Comparison of ENCODE assay signal across 1 cellular context in genomic region chr13:98105929-98106336, GRCh38.
TF ChIP-seq lines count a peak whose summit lies in the region.

No MANE protein-coding gene starts in this region.

TF ChIP-seq in HepG2, 621 proteins besides CTCF, POLR2A, EP300 and RAD21 (continued from another document and continues in another):
- TF ChIP-seq, protein P1, sequence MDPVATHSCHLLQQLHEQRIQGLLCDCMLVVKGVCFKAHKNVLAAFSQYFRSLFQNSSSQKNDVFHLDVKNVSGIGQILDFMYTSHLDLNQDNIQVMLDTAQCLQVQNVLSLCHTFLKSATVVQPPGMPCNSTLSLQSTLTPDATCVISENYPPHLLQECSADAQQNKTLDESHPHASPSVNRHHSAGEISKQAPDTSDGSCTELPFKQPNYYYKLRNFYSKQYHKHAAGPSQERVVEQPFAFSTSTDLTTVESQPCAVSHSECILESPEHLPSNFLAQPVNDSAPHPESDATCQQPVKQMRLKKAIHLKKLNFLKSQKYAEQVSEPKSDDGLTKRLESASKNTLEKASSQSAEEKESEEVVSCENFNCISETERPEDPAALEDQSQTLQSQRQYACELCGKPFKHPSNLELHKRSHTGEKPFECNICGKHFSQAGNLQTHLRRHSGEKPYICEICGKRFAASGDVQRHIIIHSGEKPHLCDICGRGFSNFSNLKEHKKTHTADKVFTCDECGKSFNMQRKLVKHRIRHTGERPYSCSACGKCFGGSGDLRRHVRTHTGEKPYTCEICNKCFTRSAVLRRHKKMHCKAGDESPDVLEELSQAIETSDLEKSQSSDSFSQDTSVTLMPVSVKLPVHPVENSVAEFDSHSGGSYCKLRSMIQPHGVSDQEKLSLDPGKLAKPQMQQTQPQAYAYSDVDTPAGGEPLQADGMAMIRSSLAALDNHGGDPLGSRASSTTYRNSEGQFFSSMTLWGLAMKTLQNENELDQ (CRISPR knock-in tag; IDR thresholded peaks at IDR 0.05; ENCODE audit: borderline replicate concordance), result no peak
- no peak for TF ChIP-seq ASH2L (IDR thresholded peaks at IDR 0.05; ENCODE audit: insufficient read length, low read depth, low read length)
- peak; percentile 58; the same call in 1 of the 2 replicates for TF ChIP-seq DRAP1 (CRISPR knock-in tag; IDR thresholded peaks at IDR 0.05)
- TF ChIP-seq TCF12 (IDR thresholded peaks at IDR 0.05), result no peak
- no peak for TF ChIP-seq TCF12 (CRISPR knock-in tag; IDR thresholded peaks at IDR 0.05)
- peak; percentile 66 for TF ChIP-seq PAXIP1 (CRISPR knock-in tag; conservative IDR thresholded peaks at IDR 0.05)
- TF ChIP-seq PRMT3 (CRISPR knock-in tag; IDR thresholded peaks at IDR 0.05; ENCODE audit: borderline replicate concordance, low read depth), result no peak
- TF ChIP-seq, protein P2, sequence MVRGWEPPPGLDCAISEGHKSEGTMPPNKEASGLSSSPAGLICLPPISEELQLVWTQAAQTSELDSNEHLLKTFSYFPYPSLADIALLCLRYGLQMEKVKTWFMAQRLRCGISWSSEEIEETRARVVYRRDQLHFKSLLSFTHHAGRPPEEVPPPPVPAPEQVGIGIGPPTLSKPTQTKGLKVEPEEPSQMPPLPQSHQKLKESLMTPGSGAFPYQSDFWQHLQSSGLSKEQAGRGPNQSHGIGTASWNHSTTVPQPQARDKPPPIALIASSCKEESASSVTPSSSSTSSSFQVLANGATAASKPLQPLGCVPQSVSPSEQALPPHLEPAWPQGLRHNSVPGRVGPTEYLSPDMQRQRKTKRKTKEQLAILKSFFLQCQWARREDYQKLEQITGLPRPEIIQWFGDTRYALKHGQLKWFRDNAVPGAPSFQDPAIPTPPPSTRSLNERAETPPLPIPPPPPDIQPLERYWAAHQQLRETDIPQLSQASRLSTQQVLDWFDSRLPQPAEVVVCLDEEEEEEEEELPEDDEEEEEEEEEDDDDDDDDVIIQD (CRISPR knock-in tag; IDR thresholded peaks at IDR 0.05; ENCODE audit: low read depth), result no peak; the same call in 1 of the 2 replicates
- no peak for TF ChIP-seq YEATS4 (CRISPR knock-in tag; IDR thresholded peaks at IDR 0.05; ENCODE audit: borderline replicate concordance)
- no peak for TF ChIP-seq SOX13 (IDR thresholded peaks at IDR 0.05)
- peak in 1 of 2 experiments; percentile 62; a peak in 2 of 4 replicates for TF ChIP-seq SOX13 (CRISPR knock-in tag; conservative IDR thresholded peaks at IDR 0.05 in 1 of 2, IDR thresholded peaks at IDR 0.05 in 1 of 2)
- peak; percentile 73 for TF ChIP-seq TEAD3 (CRISPR knock-in tag; optimal IDR thresholded peaks at IDR 0.05; ENCODE audit: borderline replicate concordance)
- TF ChIP-seq SP5 (CRISPR knock-in tag; IDR thresholded peaks at IDR 0.05; ENCODE audit: borderline replicate concordance, low read depth), result peak; percentile 91
- no peak for TF ChIP-seq ZNF432 (CRISPR knock-in tag; IDR thresholded peaks at IDR 0.05; ENCODE audit: borderline replicate concordance)
- TF ChIP-seq RXRA (CRISPR knock-in tag; IDR thresholded peaks at IDR 0.05), result no peak
- TF ChIP-seq, protein P3, sequence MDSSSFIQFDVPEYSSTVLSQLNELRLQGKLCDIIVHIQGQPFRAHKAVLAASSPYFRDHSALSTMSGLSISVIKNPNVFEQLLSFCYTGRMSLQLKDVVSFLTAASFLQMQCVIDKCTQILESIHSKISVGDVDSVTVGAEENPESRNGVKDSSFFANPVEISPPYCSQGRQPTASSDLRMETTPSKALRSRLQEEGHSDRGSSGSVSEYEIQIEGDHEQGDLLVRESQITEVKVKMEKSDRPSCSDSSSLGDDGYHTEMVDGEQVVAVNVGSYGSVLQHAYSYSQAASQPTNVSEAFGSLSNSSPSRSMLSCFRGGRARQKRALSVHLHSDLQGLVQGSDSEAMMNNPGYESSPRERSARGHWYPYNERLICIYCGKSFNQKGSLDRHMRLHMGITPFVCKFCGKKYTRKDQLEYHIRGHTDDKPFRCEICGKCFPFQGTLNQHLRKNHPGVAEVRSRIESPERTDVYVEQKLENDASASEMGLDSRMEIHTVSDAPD (CRISPR knock-in tag; IDR thresholded peaks at IDR 0.05), result no peak
- 0 out of 2 replicates have a peak, but pooled peaks have one; percentile 35 for TF ChIP-seq ZBTB7B (CRISPR knock-in tag; IDR thresholded peaks at IDR 0.05)
- 0 out of 2 replicates have a peak, but pooled peaks have one; percentile 37 for TF ChIP-seq IRF2 (CRISPR knock-in tag; IDR thresholded peaks at IDR 0.05)
- TF ChIP-seq ZNF101 (CRISPR knock-in tag; IDR thresholded peaks at IDR 0.05; ENCODE audit: borderline replicate concordance, low read depth), result no peak
- TF ChIP-seq CENPT (CRISPR knock-in tag; IDR thresholded peaks at IDR 0.05; ENCODE audit: low read depth), result no peak
- peak; percentile 73 for TF ChIP-seq POLR2AphosphoS5 (IDR thresholded peaks at IDR 0.05; ENCODE audit: low read depth, low read length)
- no peak for TF ChIP-seq YY1 (IDR thresholded peaks at IDR 0.05; ENCODE audit: insufficient read depth, insufficient replicate concordance, low read depth, low read length)
- peak; percentile 84; the same call in 1 of the 2 replicates for TF ChIP-seq ELF3 (CRISPR knock-in tag; IDR thresholded peaks at IDR 0.05)
- TF ChIP-seq KMT2A (CRISPR knock-in tag; IDR thresholded peaks at IDR 0.05), result no peak
- no peak for TF ChIP-seq AKAP8 (CRISPR knock-in tag; IDR thresholded peaks at IDR 0.05)
- no peak for TF ChIP-seq PCBP2 (optimal IDR thresholded peaks at IDR 0.05; ENCODE audit: low read depth, low read length, poor library complexity, severe bottlenecking)
- peak; percentile 13; the same call in 1 of the 2 replicates for TF ChIP-seq HMG20A (CRISPR knock-in tag; IDR thresholded peaks at IDR 0.05; ENCODE audit: borderline replicate concordance)
- no peak for TF ChIP-seq ZNF879 (CRISPR knock-in tag; IDR thresholded peaks at IDR 0.05)
- no peak for TF ChIP-seq KDM4B (CRISPR knock-in tag; IDR thresholded peaks at IDR 0.05)
- no peak for TF ChIP-seq BORCS8-MEF2B (CRISPR knock-in tag; IDR thresholded peaks at IDR 0.05)
- TF ChIP-seq ZFP37 (CRISPR knock-in tag; IDR thresholded peaks at IDR 0.05; ENCODE audit: borderline replicate concordance), result no peak
- TF ChIP-seq MBD4 (IDR thresholded peaks at IDR 0.05; ENCODE audit: borderline replicate concordance, low read length), result no peak
- TF ChIP-seq, protein P4, sequence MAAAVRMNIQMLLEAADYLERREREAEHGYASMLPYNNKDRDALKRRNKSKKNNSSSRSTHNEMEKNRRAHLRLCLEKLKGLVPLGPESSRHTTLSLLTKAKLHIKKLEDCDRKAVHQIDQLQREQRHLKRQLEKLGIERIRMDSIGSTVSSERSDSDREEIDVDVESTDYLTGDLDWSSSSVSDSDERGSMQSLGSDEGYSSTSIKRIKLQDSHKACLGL (CRISPR knock-in tag; IDR thresholded peaks at IDR 0.05), result no peak
- TF ChIP-seq ATRX (CRISPR knock-in tag; IDR thresholded peaks at IDR 0.05; ENCODE audit: borderline replicate concordance), result no peak
- TF ChIP-seq SMARCE1 (IDR thresholded peaks at IDR 0.05; ENCODE audit: borderline replicate concordance), result no peak
- no peak for TF ChIP-seq SP2 (CRISPR knock-in tag; IDR thresholded peaks at IDR 0.05)
- 0 out of 2 replicates have a peak, but pooled peaks have one; percentile 34 for TF ChIP-seq GATAD2A (CRISPR knock-in tag; IDR thresholded peaks at IDR 0.05)
- TF ChIP-seq GATAD1 (CRISPR knock-in tag; IDR thresholded peaks at IDR 0.05), result no peak
- no peak for TF ChIP-seq BATF2 (CRISPR knock-in tag; IDR thresholded peaks at IDR 0.05)
- TF ChIP-seq BHLHE40 (IDR thresholded peaks at IDR 0.05; ENCODE audit: low read length), result no peak
- TF ChIP-seq FOXA3 (CRISPR knock-in tag; IDR thresholded peaks at IDR 0.05), result peak; percentile 58
- 0 out of 2 replicates have a peak, but pooled peaks have one; percentile 34 for TF ChIP-seq PHF21A (CRISPR knock-in tag; IDR thresholded peaks at IDR 0.05)
- TF ChIP-seq ZNF253 (CRISPR knock-in tag; IDR thresholded peaks at IDR 0.05; ENCODE audit: borderline replicate concordance), result no peak
- TF ChIP-seq HNF4G (IDR thresholded peaks at IDR 0.05; ENCODE audit: borderline replicate concordance, low read depth, low read length), result no peak
- no peak for TF ChIP-seq HNF4G (CRISPR knock-in tag; IDR thresholded peaks at IDR 0.05; ENCODE audit: borderline replicate concordance, low read depth)
- TF ChIP-seq ZNF761 (CRISPR knock-in tag; conservative IDR thresholded peaks at IDR 0.05), result no peak
- no peak for TF ChIP-seq MTF2 (CRISPR knock-in tag; IDR thresholded peaks at IDR 0.05; ENCODE audit: borderline replicate concordance)
- no peak for TF ChIP-seq CHCHD3 (CRISPR knock-in tag; IDR thresholded peaks at IDR 0.05)
- no peak for TF ChIP-seq ZNF550 (CRISPR knock-in tag; IDR thresholded peaks at IDR 0.05; ENCODE audit: borderline replicate concordance)
- TF ChIP-seq ZGPAT (CRISPR knock-in tag; IDR thresholded peaks at IDR 0.05), result peak; percentile 26; the same call in 1 of the 2 replicates
- no peak for TF ChIP-seq ZNF256 (CRISPR knock-in tag; conservative IDR thresholded peaks at IDR 0.05)
- TF ChIP-seq SPEN (CRISPR knock-in tag; IDR thresholded peaks at IDR 0.05; ENCODE audit: low read depth), result no peak
- no peak for TF ChIP-seq SIX1 (CRISPR knock-in tag; IDR thresholded peaks at IDR 0.05; ENCODE audit: borderline replicate concordance)
- TF ChIP-seq MIXL1 (CRISPR knock-in tag; IDR thresholded peaks at IDR 0.05), result peak; percentile 20; the same call in 1 of the 2 replicates
- TF ChIP-seq, protein P5, sequence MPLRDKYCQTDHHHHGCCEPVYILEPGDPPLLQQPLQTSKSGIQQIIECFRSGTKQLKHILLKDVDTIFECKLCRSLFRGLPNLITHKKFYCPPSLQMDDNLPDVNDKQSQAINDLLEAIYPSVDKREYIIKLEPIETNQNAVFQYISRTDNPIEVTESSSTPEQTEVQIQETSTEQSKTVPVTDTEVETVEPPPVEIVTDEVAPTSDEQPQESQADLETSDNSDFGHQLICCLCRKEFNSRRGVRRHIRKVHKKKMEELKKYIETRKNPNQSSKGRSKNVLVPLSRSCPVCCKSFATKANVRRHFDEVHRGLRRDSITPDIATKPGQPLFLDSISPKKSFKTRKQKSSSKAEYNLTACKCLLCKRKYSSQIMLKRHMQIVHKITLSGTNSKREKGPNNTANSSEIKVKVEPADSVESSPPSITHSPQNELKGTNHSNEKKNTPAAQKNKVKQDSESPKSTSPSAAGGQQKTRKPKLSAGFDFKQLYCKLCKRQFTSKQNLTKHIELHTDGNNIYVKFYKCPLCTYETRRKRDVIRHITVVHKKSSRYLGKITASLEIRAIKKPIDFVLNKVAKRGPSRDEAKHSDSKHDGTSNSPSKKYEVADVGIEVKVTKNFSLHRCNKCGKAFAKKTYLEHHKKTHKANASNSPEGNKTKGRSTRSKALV (CRISPR knock-in tag; IDR thresholded peaks at IDR 0.05), result no peak
- TF ChIP-seq GABPA (IDR thresholded peaks at IDR 0.05; ENCODE audit: low read depth, low read length), result no peak
- TF ChIP-seq GABPA (CRISPR knock-in tag; IDR thresholded peaks at IDR 0.05; ENCODE audit: low read depth), result peak; percentile 60
- peak; percentile 41 for TF ChIP-seq SALL1 (CRISPR knock-in tag; IDR thresholded peaks at IDR 0.05)
- no peak for TF ChIP-seq ARID2 (CRISPR knock-in tag; IDR thresholded peaks at IDR 0.05; ENCODE audit: borderline replicate concordance)
- TF ChIP-seq HDAC2 (CRISPR knock-in tag; IDR thresholded peaks at IDR 0.05), result peak; percentile 67
- no peak for TF ChIP-seq MXI1 (IDR thresholded peaks at IDR 0.05; ENCODE audit: borderline replicate concordance, low read depth, low read length)
- TF ChIP-seq ZNF839 (CRISPR knock-in tag; IDR thresholded peaks at IDR 0.05; ENCODE audit: borderline replicate concordance), result no peak
- no peak for TF ChIP-seq NFYC (CRISPR knock-in tag; IDR thresholded peaks at IDR 0.05)
- TF ChIP-seq ZNF292 (CRISPR knock-in tag; IDR thresholded peaks at IDR 0.05; ENCODE audit: borderline replicate concordance, low read depth), result peak; percentile 75; the same call in 1 of the 2 replicates
- TF ChIP-seq ZNF230 (CRISPR knock-in tag; IDR thresholded peaks at IDR 0.05), result no peak
